Comparison of ENCODE assay signal across 1 cellular context in the genomic region with DNA sequence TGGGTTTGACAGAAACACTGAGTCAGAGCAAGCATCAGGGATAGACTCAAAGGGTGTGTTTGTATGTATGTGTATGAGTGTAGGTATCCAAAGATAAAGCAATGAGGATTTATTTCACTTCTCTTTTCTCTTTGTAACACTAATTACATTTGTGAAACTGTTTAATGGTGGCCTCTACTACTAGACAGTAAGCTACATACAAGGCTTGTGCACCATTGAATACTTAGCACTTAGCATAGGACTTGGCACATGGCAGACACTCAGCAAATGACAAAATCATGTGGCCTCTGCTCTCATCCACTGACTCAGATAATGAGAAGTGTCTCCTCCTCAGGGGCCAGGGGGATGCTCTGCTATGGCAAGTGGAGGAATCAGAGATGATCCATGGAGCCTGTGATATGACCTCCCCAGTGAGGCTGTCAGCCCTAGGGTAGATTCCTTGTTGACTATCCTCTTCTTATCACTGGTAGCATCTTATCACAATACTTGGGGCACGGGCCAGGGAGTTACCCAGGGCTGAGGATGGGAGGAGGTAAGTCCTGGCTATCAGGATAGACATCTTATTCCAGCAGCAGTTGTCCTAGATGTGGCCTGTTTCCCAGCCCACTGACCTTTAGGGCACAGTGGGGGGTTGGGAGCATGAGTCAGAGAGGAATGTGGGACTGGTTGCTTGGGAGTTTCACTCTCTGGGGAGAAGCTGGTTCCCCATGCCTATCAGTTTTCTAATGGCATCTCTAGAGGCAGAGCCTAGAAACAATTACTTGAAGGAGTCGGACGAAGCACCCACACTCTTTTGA.
TF ChIP-seq lines count a peak whose summit lies in the region.

No MANE protein-coding gene starts in this region.

TF ChIP-seq in GM23338, 12 proteins besides CTCF, POLR2A, EP300 and RAD21 (continued from another document):
- TF ChIP-seq REST (IDR thresholded peaks at IDR 0.05; ENCODE audit: unreplicated experiment) (no peak), CREB1 (CRISPR knock-in tag; IDR thresholded peaks at IDR 0.05; ENCODE audit: low read depth) (no peak)
- TF ChIP-seq, protein P1, sequence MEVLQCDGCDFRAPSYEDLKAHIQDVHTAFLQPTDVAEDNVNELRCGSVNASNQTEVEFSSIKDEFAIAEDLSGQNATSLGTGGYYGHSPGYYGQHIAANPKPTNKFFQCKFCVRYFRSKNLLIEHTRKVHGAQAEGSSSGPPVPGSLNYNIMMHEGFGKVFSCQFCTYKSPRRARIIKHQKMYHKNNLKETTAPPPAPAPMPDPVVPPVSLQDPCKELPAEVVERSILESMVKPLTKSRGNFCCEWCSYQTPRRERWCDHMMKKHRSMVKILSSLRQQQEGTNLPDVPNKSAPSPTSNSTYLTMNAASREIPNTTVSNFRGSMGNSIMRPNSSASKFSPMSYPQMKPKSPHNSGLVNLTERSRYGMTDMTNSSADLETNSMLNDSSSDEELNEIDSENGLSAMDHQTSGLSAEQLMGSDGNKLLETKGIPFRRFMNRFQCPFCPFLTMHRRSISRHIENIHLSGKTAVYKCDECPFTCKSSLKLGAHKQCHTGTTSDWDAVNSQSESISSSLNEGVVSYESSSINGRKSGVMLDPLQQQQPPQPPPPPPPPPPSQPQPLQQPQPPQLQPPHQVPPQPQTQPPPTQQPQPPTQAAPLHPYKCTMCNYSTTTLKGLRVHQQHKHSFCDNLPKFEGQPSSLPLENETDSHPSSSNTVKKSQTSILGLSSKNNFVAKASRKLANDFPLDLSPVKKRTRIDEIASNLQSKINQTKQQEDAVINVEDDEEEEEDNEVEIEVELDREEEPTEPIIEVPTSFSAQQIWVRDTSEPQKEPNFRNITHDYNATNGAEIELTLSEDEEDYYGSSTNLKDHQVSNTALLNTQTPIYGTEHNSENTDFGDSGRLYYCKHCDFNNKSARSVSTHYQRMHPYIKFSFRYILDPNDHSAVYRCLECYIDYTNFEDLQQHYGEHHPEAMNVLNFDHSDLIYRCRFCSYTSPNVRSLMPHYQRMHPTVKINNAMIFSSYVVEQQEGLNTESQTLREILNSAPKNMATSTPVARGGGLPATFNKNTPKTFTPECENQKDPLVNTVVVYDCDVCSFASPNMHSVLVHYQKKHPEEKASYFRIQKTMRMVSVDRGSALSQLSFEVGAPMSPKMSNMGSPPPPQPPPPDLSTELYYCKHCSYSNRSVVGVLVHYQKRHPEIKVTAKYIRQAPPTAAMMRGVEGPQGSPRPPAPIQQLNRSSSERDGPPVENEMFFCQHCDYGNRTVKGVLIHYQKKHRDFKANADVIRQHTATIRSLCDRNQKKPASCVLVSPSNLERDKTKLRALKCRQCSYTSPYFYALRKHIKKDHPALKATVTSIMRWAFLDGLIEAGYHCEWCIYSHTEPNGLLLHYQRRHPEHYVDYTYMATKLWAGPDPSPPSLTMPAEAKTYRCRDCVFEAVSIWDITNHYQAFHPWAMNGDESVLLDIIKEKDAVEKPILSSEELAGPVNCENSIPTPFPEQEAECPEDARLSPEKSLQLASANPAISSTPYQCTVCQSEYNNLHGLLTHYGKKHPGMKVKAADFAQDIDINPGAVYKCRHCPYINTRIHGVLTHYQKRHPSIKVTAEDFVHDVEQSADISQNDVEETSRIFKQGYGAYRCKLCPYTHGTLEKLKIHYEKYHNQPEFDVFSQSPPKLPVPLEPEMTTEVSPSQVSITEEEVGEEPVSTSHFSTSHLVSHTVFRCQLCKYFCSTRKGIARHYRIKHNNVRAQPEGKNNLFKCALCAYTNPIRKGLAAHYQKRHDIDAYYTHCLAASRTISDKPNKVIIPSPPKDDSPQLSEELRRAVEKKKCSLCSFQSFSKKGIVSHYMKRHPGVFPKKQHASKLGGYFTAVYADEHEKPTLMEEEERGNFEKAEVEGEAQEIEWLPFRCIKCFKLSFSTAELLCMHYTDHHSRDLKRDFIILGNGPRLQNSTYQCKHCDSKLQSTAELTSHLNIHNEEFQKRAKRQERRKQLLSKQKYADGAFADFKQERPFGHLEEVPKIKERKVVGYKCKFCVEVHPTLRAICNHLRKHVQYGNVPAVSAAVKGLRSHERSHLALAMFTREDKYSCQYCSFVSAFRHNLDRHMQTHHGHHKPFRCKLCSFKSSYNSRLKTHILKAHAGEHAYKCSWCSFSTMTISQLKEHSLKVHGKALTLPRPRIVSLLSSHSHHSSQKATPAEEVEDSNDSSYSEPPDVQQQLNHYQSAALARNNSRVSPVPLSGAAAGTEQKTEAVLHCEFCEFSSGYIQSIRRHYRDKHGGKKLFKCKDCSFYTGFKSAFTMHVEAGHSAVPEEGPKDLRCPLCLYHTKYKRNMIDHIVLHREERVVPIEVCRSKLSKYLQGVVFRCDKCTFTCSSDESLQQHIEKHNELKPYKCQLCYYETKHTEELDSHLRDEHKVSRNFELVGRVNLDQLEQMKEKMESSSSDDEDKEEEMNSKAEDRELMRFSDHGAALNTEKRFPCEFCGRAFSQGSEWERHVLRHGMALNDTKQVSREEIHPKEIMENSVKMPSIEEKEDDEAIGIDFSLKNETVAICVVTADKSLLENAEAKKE (CRISPR knock-in tag; IDR thresholded peaks at IDR 0.05), result no peak
